ENCODE assay signal across 1 cellular context in genomic region chr1:241972703-241973375, GRCh38.
TF ChIP-seq lines count a peak whose summit lies in the region.

No MANE protein-coding gene starts in this region.

TF ChIP-seq in H1, 55 proteins besides CTCF, POLR2A, EP300 and RAD21 (continued from another document):
- TF ChIP-seq ATF3 (IDR thresholded peaks at IDR 0.05; ENCODE audit: insufficient read depth, low read depth, low read length): peak; percentile 10; the same call in 1 of the 2 replicates
- 0 out of 2 replicates have a peak, but pooled peaks have one; percentile 46 for TF ChIP-seq JUND (IDR thresholded peaks at IDR 0.05; ENCODE audit: low read length)
- TF ChIP-seq NANOG (IDR thresholded peaks at IDR 0.05; ENCODE audit: insufficient read depth, low read depth, low read length, poor library complexity, severe bottlenecking): no peak
